10 cellular contexts compared by ENCODE assay signal in genomic region chr3:123081718-123082369, GRCh38. TPM values are rescaled to one million over a fixed set of nuclear protein-coding genes. Genes with fewer than 3 reads are reported as not detected.
DNase-seq lines count a peak whose midpoint lies in the region; ATAC-seq and TF ChIP-seq lines count a peak whose summit lies in the region.
"Had no signal": no experiment of that assay in that cellular context is flagged by ENCODE, and none has a peak within 500 bp of the region (broad histone marks: within the 10 kb centered on the region; RNA-seq: fewer than 3 reads in every experiment).

No MANE protein-coding gene starts in this region.

- H3K9me3 ChIP-seq in thyroid gland (no peaks in the 10 kb centered on the region), Peyer's patch (no peaks in the 10 kb centered on the region)
- H3K9me3 ChIP-seq: pancreas had no signal

- no TSS peak for BruUV-seq in Calu3 (replicated peaks; lab: Mats Ljungman, UMichigan)

- CTCF ChIA-PET in activated CD8-positive, alpha-beta T cell treated with anti-CD3 and anti-CD28 coated beads, Interleukin-2, amount 10 ng/mL, durations not matched to agents 7 days and 5 days (lab: Charles Lee): interaction anchor here (1.4 kb wide), 1 partner anchor 15 kb away, joined by 3 read pairs; the partner anchor contains the start of gene PDIA5
- CTCF ChIA-PET in activated CD8-positive, alpha-beta T cell treated with anti-CD3 and anti-CD28 coated beads for 36 hours (lab: Charles Lee): interaction anchor here (1.1 kb wide), 1 partner anchor 10 kb away, joined by 3 read pairs; no protein-coding TSS in a partner anchor
- CTCF ChIA-PET in Calu3 (lab: Charles Lee): no interaction called here

- H3K27ac Mint-ChIP-seq in activated CD8-positive, alpha-beta T cell treated with anti-CD3 and anti-CD28 coated beads, Interleukin-2, amount 10 ng/mL, durations not matched to agents 7 days and 5 days: peak overlapping the region; percentile 3
- H3K27ac Mint-ChIP-seq in activated CD8-positive, alpha-beta T cell treated with anti-CD3 and anti-CD28 coated beads for 36 hours: no peak overlapping the region
- no peak overlapping the region for H3K27ac Mint-ChIP-seq in endothelial cell (ENCODE audit: unreplicated experiment)
- H3K27ac Mint-ChIP-seq in Calu3 (ENCODE audit: unreplicated experiment): no peak overlapping the region

- H3K4me3 ChIP-seq in thyroid gland (replicated peaks in 1 of 3): no peak overlapping the region
- H3K4me3 ChIP-seq in Peyer's patch: no peak overlapping the region
- H3K4me3 ChIP-seq: cardiac muscle cell, pancreas had no signal

- WGBS in thyroid gland, 2 donors: 69 to 81% methylated on average over 7 of the region's 8 CpGs

- H3K9me3 Mint-ChIP-seq in activated CD8-positive, alpha-beta T cell treated with anti-CD3 and anti-CD28 coated beads, Interleukin-2, amount 10 ng/mL, durations not matched to agents 7 days and 5 days (ENCODE audit: insufficient read depth): no peaks in the 10 kb centered on the region
- H3K9me3 Mint-ChIP-seq in activated CD8-positive, alpha-beta T cell treated with anti-CD3 and anti-CD28 coated beads for 36 hours: no peaks in the 10 kb centered on the region
- H3K9me3 Mint-ChIP-seq in endothelial cell (ENCODE audit: unreplicated experiment) (no peaks in the 10 kb centered on the region), Calu3 (ENCODE audit: low read depth, unreplicated experiment) (no peaks in the 10 kb centered on the region)

- peaks cover 49% of the 10 kb centered on the region for H3K4me1 Mint-ChIP-seq in activated CD8-positive, alpha-beta T cell treated with anti-CD3 and anti-CD28 coated beads, Interleukin-2, amount 10 ng/mL, durations not matched to agents 7 days and 5 days (ENCODE audit: low read depth)
- peaks cover 45% of the 10 kb centered on the region for H3K4me1 Mint-ChIP-seq in activated CD8-positive, alpha-beta T cell treated with anti-CD3 and anti-CD28 coated beads for 36 hours (ENCODE audit: low read depth)
- peaks cover 39% of the 10 kb centered on the region for H3K4me1 Mint-ChIP-seq in endothelial cell (ENCODE audit: unreplicated experiment)
- H3K4me1 Mint-ChIP-seq in Calu3 (ENCODE audit: low read depth, unreplicated experiment): peaks cover 19% of the 10 kb centered on the region

- H3K36me3 ChIP-seq in thyroid gland (no peaks in the 10 kb centered on the region), Peyer's patch (no peaks in the 10 kb centered on the region)
- H3K36me3 ChIP-seq: cardiac muscle cell, pancreas had no signal

- intact Hi-C loops in activated CD8-positive, alpha-beta T cell treated with anti-CD3 and anti-CD28 coated beads for 36 hours (cut with micrococcal nuclease): no loop called here
- intact Hi-C loops in thyroid gland (cut with DNase I): no loop called here
- intact Hi-C loops in Calu3 (cut with micrococcal nuclease; ENCODE audit: unreplicated experiment): no loop called here

- no peak for TF ChIP-seq CTCF in activated CD8-positive, alpha-beta T cell treated with anti-CD3 and anti-CD28 coated beads for 36 hours (IDR thresholded peaks at IDR 0.05)
- TF ChIP-seq CTCF in endothelial cell (IDR thresholded peaks at IDR 0.05; ENCODE audit: unreplicated experiment) (no peak), thyroid gland (IDR thresholded peaks at IDR 0.05) (no peak), Peyer's patch (IDR thresholded peaks at IDR 0.05) (no peak), Calu3 (IDR thresholded peaks at IDR 0.05; ENCODE audit: unreplicated experiment) (no peak)

- POLR2A ChIA-PET in activated CD8-positive, alpha-beta T cell treated with anti-CD3 and anti-CD28 coated beads, Interleukin-2, amount 10 ng/mL, durations not matched to agents 7 days and 5 days (lab: Charles Lee): no interaction called here
- POLR2A ChIA-PET in activated CD8-positive, alpha-beta T cell treated with anti-CD3 and anti-CD28 coated beads for 36 hours (lab: Charles Lee): interaction anchor here (3.1 kb wide), 1 partner anchor 15 kb away, joined by 16 read pairs; the partner anchor contains the start of gene PDIA5

- TF ChIP-seq POLR2A in thyroid gland (IDR thresholded peaks at IDR 0.05) (no peak), Peyer's patch (IDR thresholded peaks at IDR 0.05) (no peak)

- H3K27me3 Mint-ChIP-seq in activated CD8-positive, alpha-beta T cell treated with anti-CD3 and anti-CD28 coated beads, Interleukin-2, amount 10 ng/mL, durations not matched to agents 7 days and 5 days (ENCODE audit: low read depth): no peaks in the 10 kb centered on the region
- no peaks in the 10 kb centered on the region for H3K27me3 Mint-ChIP-seq in activated CD8-positive, alpha-beta T cell treated with anti-CD3 and anti-CD28 coated beads for 36 hours
- H3K27me3 Mint-ChIP-seq in endothelial cell (ENCODE audit: unreplicated experiment): peaks cover 6% of the 10 kb centered on the region
- H3K27me3 Mint-ChIP-seq in Calu3 (ENCODE audit: unreplicated experiment): no peaks in the 10 kb centered on the region

- H3K4me3 Mint-ChIP-seq in activated CD8-positive, alpha-beta T cell treated with anti-CD3 and anti-CD28 coated beads, Interleukin-2, amount 10 ng/mL, durations not matched to agents 7 days and 5 days: no peak overlapping the region
- no peak overlapping the region for H3K4me3 Mint-ChIP-seq in activated CD8-positive, alpha-beta T cell treated with anti-CD3 and anti-CD28 coated beads for 36 hours
- H3K4me3 Mint-ChIP-seq in endothelial cell (ENCODE audit: unreplicated experiment) (peak overlapping the region; percentile 20), Calu3 (ENCODE audit: low read depth, unreplicated experiment) (no peak overlapping the region)

- no peaks in the 10 kb centered on the region for H3K36me3 Mint-ChIP-seq in activated CD8-positive, alpha-beta T cell treated with anti-CD3 and anti-CD28 coated beads, Interleukin-2, amount 10 ng/mL, durations not matched to agents 7 days and 5 days (ENCODE audit: low read depth)
- H3K36me3 Mint-ChIP-seq in activated CD8-positive, alpha-beta T cell treated with anti-CD3 and anti-CD28 coated beads for 36 hours (ENCODE audit: low read depth): peaks cover 4% of the 10 kb centered on the region
- H3K36me3 Mint-ChIP-seq in endothelial cell (ENCODE audit: low read depth, unreplicated experiment) (no peaks in the 10 kb centered on the region), Calu3 (ENCODE audit: insufficient read depth, unreplicated experiment) (no peaks in the 10 kb centered on the region)

- no peak for DNase-seq in activated CD8-positive, alpha-beta T cell treated with anti-CD3 and anti-CD28 coated beads, Interleukin-2, amount 10 ng/mL, durations not matched to agents 7 days and 5 days
- DNase-seq in activated CD8-positive, alpha-beta T cell treated with anti-CD3 and anti-CD28 coated beads for 36 hours: no peak
- DNase-seq in NCI-H1694 treated with DMSO at 0.1 percent for 48 hours (lab: John Stamatoyannopoulos, UW): peak; percentile 63
- DNase-seq in endothelial cell (ENCODE audit: low spot score): no peak
- DNase-seq in thyroid gland: no peak
- no peak for DNase-seq in Peyer's patch
- no peak for DNase-seq in Calu3
- DNase-seq: pancreas had no signal

- peaks cover 81 to 95% of the 10 kb centered on the region in 2 donors for H3K4me1 ChIP-seq in thyroid gland
- H3K4me1 ChIP-seq in Peyer's patch: peaks cover 0 to 29% (median 0%) of the 10 kb centered on the region in 4 donors

- H3K27me3 ChIP-seq in thyroid gland (no peaks in the 10 kb centered on the region), Peyer's patch (no peaks in the 10 kb centered on the region)
- H3K27me3 ChIP-seq: cardiac muscle cell, pancreas had no signal

- ATAC-seq in activated CD8-positive, alpha-beta T cell treated with anti-CD3 and anti-CD28 coated beads, Interleukin-2, amount 10 ng/mL, durations not matched to agents 7 days and 5 days: no peak
- no peak for ATAC-seq in activated CD8-positive, alpha-beta T cell treated with anti-CD3 and anti-CD28 coated beads for 36 hours
- ATAC-seq in HG03460 (IDR thresholded peaks at IDR 0.05; ENCODE audit: unreplicated experiment): no peak

- H3K27ac ChIP-seq in thyroid gland (peak overlapping the region; percentile 24 to 69 (median 69)), Peyer's patch (peak overlapping the region in 1 of 4 donors; percentile 37)
- H3K27ac ChIP-seq: cardiac muscle cell, pancreas had no signal

RNA-seq across cellular contexts. Expression of gene PDIA5, which starts 15.0 kb away (rescaled TPM):
- 10 to 100 TPM in 1 of 2 experiments, 1 to 10 TPM in 1; 8.8 to 11.4 TPM for total RNA-seq in activated CD8-positive, alpha-beta T cell treated with anti-CD3 and anti-CD28 coated beads, Interleukin-2, amount 10 ng/mL, durations not matched to agents 7 days and 5 days
- 10 to 100 TPM; 17.9 to 19.0 TPM for total RNA-seq in activated CD8-positive, alpha-beta T cell treated with anti-CD3 and anti-CD28 coated beads for 36 hours
- total RNA-seq in endothelial cell (ENCODE audit: unreplicated experiment) (32.8 TPM), thyroid gland (10 to 100 TPM; 34.0 to 52.4 (median 44.6) TPM), Peyer's patch (10 to 100 TPM; 13.7 to 63.5 (median 19.4) TPM), Calu3 (2022) (31.5 and 31.6 TPM in 2 replicates)

RNA-seq across cellular contexts. Expression of gene SEMA5B, which starts 54.3 kb away (rescaled TPM):
- not detected for total RNA-seq in activated CD8-positive, alpha-beta T cell treated with anti-CD3 and anti-CD28 coated beads, Interleukin-2, amount 10 ng/mL, durations not matched to agents 7 days and 5 days
- total RNA-seq in activated CD8-positive, alpha-beta T cell treated with anti-CD3 and anti-CD28 coated beads for 36 hours: not detected
- total RNA-seq in endothelial cell (ENCODE audit: unreplicated experiment) (1.1 TPM), thyroid gland (1 to 10 TPM in 1 of 4 donors, under 1 TPM in 3; 0.56 to 5.3 (median 0.63) TPM), Peyer's patch (1 to 10 TPM in 2 of 4 donors, under 1 TPM in 1, not detected in 1; 0.54 to 6.8 (median 2.5) TPM), Calu3 (2022) (not detected in 2 replicates)
